2 cellular contexts compared by ENCODE assay signal in genomic region chr4:3295837-3296624, GRCh38.
TF ChIP-seq lines count a peak whose summit lies in the region.

No MANE protein-coding gene starts in this region.

TF ChIP-seq in IMR-90, 13 proteins besides CTCF, POLR2A, EP300 and RAD21:
- no peak for TF ChIP-seq MXI1 (IDR thresholded peaks at IDR 0.05; ENCODE audit: borderline replicate concordance, low read depth, low read length)

TF ChIP-seq in endothelial cell of umbilical vein, 7 proteins besides CTCF, POLR2A, EP300 and RAD21:
- TF ChIP-seq FOS (IDR thresholded peaks at IDR 0.05; ENCODE audit: borderline replicate concordance, insufficient read depth, low read length): no peak
- TF ChIP-seq EZH2 (IDR thresholded peaks at IDR 0.05; ENCODE audit: borderline replicate concordance, low read depth, low read length, severe bottlenecking): no peak
- TF ChIP-seq JUN (IDR thresholded peaks at IDR 0.05; ENCODE audit: borderline replicate concordance, insufficient read depth, insufficient read length, low read depth): no peak
- no peak for TF ChIP-seq MAX (IDR thresholded peaks at IDR 0.05; ENCODE audit: insufficient read depth, insufficient read length)
- no peak for TF ChIP-seq MYC (IDR thresholded peaks at IDR 0.05; ENCODE audit: low read depth, low read length)
- no peak for TF ChIP-seq GATA2 (IDR thresholded peaks at IDR 0.05; ENCODE audit: insufficient read depth, insufficient read length, low read depth, low read length)
- no peak for TF ChIP-seq POLR2AphosphoS5 (IDR thresholded peaks at IDR 0.05; ENCODE audit: insufficient read depth, low read depth, low read length)
